In genomic region chr12:112107306-112107705, GRCh38 we compare ENCODE assay signal across 8 cellular contexts. TPM values are rescaled to one million over a fixed set of nuclear protein-coding genes. Genes with fewer than 3 reads are reported as not detected.
DNase-seq lines count a peak whose midpoint lies in the region; ATAC-seq and TF ChIP-seq lines count a peak whose summit lies in the region.

No MANE protein-coding gene starts in this region.

- H3K4me1 Mint-ChIP-seq in GM23338 (peaks cover 50% of the 10 kb centered on the region), T-helper 17 cell (peaks cover 35% of the 10 kb centered on the region)

- H3K4me3 ChIP-seq in GM23338 (peak overlapping the region; percentile 98), fibroblast of pulmonary artery (replicated peaks; ENCODE audit: low read depth, low read length) (peak overlapping the region; percentile 94), skeletal muscle tissue (ENCODE audit: low read length in 3 of 3) (peak overlapping the region; percentile 94 to 100 (median 98))

- TF ChIP-seq CTCF in GM23338 (conservative IDR thresholded peaks at IDR 0.05; ENCODE audit: low read depth in 2 of 2) (no peak), fibroblast of pulmonary artery (IDR thresholded peaks at IDR 0.05; ENCODE audit: low read length, missing control alignments) (no peak)

- H3K9me3 Mint-ChIP-seq in GM23338: no peaks in the 10 kb centered on the region

- peaks cover 5% of the 10 kb centered on the region; the same call in 1 of the 2 replicates for H3K36me3 ChIP-seq in GM23338 (ENCODE audit: insufficient read depth)
- no peaks in the 10 kb centered on the region for H3K36me3 ChIP-seq in skeletal muscle tissue (ENCODE audit: control insufficient read depth in 3 of 3, insufficient read depth in 3 of 3, low read length in 3 of 3)

- H3K4me3 Mint-ChIP-seq in GM23338: peak overlapping the region; percentile 99
- H3K4me3 Mint-ChIP-seq in T-helper 17 cell: peak overlapping the region; percentile 94

- no peaks in the 10 kb centered on the region for H3K27me3 ChIP-seq in GM23338 (ENCODE audit: insufficient read depth)
- no peaks in the 10 kb centered on the region for H3K27me3 ChIP-seq in skeletal muscle tissue (ENCODE audit: control insufficient read depth in 3 of 3, insufficient read depth in 3 of 3, low read length in 3 of 3)

- peak overlapping the region; percentile 98 to 99 (median 98) for H3K9ac ChIP-seq in skeletal muscle tissue (ENCODE audit: low read depth in 1 of 3, low read length in 3 of 3)

- H3K9me3 ChIP-seq in T-helper 17 cell (ENCODE audit: control insufficient read depth, low read length, poor library complexity, severe bottlenecking) (no peaks in the 10 kb centered on the region), skeletal muscle tissue (ENCODE audit: control insufficient read depth in 3 of 3, low read length in 3 of 3) (no peaks in the 10 kb centered on the region)

- peaks cover 50% of the 10 kb centered on the region for H3K4me1 ChIP-seq in GM23338 (ENCODE audit: insufficient read depth)
- H3K4me1 ChIP-seq in skeletal muscle tissue (ENCODE audit: control insufficient read depth in 3 of 3, insufficient read depth in 3 of 3, low read length in 3 of 3): peaks cover 23 to 40% (median 32%) of the 10 kb centered on the region in 3 donors

- intact Hi-C loops in posterior cingulate gyrus (cut with DNase I): loop anchor here (5.0 kb wide), 1 partner anchor 280 kb away; no protein-coding TSS in a partner anchor

- H3F3A ChIP-seq in GM23338 (replicated peaks; ENCODE audit: low read depth): peaks cover 11% of the 10 kb centered on the region; the same call in 1 of the 2 replicates

- peaks cover 61% of the 10 kb centered on the region for H3K79me2 ChIP-seq in GM23338 (replicated peaks; ENCODE audit: insufficient read depth)

- no peak for DNase-seq in GM23338 (ENCODE audit: low spot score)
- no peak for DNase-seq in T-helper 17 cell
- no peak for DNase-seq in fibroblast of pulmonary artery (ENCODE audit: low read depth)
- no peak for DNase-seq in SIG-M5 treated with dmso at 0.1 percent for 504 hours (lab: John Stamatoyannopoulos, UW; ENCODE audit: unreplicated experiment)
- DNase-seq in COR-L47 (lab: John Stamatoyannopoulos, UW): no peak
- DNase-seq in DMS153 (lab: John Stamatoyannopoulos, UW): no peak
- DNase-seq in posterior cingulate gyrus: no peak

- H3K4me2 ChIP-seq in GM23338: peak overlapping the region; percentile 94

- H2AFZ ChIP-seq in GM23338: no peak overlapping the region

- peaks cover 17% of the 10 kb centered on the region for H3K27me3 Mint-ChIP-seq in GM23338 (ENCODE audit: insufficient read depth, low read depth, poor library complexity)
- H3K27me3 Mint-ChIP-seq in T-helper 17 cell: no peaks in the 10 kb centered on the region

- H3K27ac Mint-ChIP-seq in GM23338 (peak overlapping the region; percentile 24), T-helper 17 cell (peak overlapping the region; percentile 98)

- H3K9me2 ChIP-seq in GM23338 (ENCODE audit: insufficient read depth): no peaks in the 10 kb centered on the region

- H3K27ac ChIP-seq in GM23338 (ENCODE audit: low read depth) (no peak overlapping the region), skeletal muscle tissue (ENCODE audit: low read depth, low read length) (peak overlapping the region; percentile 98)

- H3K36me3 Mint-ChIP-seq in GM23338 (ENCODE audit: low read depth): peaks cover 23% of the 10 kb centered on the region
- no peaks in the 10 kb centered on the region for H3K36me3 Mint-ChIP-seq in T-helper 17 cell (ENCODE audit: low read depth)

- peaks cover 50% of the 10 kb centered on the region for H4K20me1 ChIP-seq in GM23338 (replicated peaks; ENCODE audit: insufficient read depth)

- ATAC-seq in GM23338 (no peak), T-helper 17 cell (no peak)

TF ChIP-seq in GM23338, 12 proteins besides CTCF, POLR2A, EP300 and RAD21:
- no peak for TF ChIP-seq ZNF331 (CRISPR knock-in tag; IDR thresholded peaks at IDR 0.05; ENCODE audit: low read depth)
- no peak for TF ChIP-seq EZH2 (IDR thresholded peaks at IDR 0.05; ENCODE audit: low read depth, unreplicated experiment)
- no peak for TF ChIP-seq NANOG (IDR thresholded peaks at IDR 0.05; ENCODE audit: borderline replicate concordance)
- TF ChIP-seq, protein P1, sequence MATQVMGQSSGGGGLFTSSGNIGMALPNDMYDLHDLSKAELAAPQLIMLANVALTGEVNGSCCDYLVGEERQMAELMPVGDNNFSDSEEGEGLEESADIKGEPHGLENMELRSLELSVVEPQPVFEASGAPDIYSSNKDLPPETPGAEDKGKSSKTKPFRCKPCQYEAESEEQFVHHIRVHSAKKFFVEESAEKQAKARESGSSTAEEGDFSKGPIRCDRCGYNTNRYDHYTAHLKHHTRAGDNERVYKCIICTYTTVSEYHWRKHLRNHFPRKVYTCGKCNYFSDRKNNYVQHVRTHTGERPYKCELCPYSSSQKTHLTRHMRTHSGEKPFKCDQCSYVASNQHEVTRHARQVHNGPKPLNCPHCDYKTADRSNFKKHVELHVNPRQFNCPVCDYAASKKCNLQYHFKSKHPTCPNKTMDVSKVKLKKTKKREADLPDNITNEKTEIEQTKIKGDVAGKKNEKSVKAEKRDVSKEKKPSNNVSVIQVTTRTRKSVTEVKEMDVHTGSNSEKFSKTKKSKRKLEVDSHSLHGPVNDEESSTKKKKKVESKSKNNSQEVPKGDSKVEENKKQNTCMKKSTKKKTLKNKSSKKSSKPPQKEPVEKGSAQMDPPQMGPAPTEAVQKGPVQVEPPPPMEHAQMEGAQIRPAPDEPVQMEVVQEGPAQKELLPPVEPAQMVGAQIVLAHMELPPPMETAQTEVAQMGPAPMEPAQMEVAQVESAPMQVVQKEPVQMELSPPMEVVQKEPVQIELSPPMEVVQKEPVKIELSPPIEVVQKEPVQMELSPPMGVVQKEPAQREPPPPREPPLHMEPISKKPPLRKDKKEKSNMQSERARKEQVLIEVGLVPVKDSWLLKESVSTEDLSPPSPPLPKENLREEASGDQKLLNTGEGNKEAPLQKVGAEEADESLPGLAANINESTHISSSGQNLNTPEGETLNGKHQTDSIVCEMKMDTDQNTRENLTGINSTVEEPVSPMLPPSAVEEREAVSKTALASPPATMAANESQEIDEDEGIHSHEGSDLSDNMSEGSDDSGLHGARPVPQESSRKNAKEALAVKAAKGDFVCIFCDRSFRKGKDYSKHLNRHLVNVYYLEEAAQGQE (IDR thresholded peaks at IDR 0.05; ENCODE audit: unreplicated experiment): no peak
- no peak for TF ChIP-seq ZNF114 (CRISPR knock-in tag; IDR thresholded peaks at IDR 0.05)
- TF ChIP-seq, protein P2, sequence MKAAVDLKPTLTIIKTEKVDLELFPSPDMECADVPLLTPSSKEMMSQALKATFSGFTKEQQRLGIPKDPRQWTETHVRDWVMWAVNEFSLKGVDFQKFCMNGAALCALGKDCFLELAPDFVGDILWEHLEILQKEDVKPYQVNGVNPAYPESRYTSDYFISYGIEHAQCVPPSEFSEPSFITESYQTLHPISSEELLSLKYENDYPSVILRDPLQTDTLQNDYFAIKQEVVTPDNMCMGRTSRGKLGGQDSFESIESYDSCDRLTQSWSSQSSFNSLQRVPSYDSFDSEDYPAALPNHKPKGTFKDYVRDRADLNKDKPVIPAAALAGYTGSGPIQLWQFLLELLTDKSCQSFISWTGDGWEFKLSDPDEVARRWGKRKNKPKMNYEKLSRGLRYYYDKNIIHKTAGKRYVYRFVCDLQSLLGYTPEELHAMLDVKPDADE (IDR thresholded peaks at IDR 0.05): no peak
- no peak for TF ChIP-seq JUNB (IDR thresholded peaks at IDR 0.05; ENCODE audit: unreplicated experiment)
- TF ChIP-seq EZH2phosphoT487 (IDR thresholded peaks at IDR 0.05; ENCODE audit: unreplicated experiment): no peak

RNA-seq across cellular contexts. Expression of gene NAA25, which starts 1.3 kb away (rescaled TPM):
- total RNA-seq in GM23338 (2014; rRNA removed; shearing (Covaris generic)): 49.0 and 63.6 TPM in 2 replicates
- polyA plus RNA-seq in GM23338 (2016; fragmentation: Nextera tagmentation; extraction: Ambion mirVana): 55.1 and 58.9 TPM in 2 replicates
- total RNA-seq in T-helper 17 cell (10 to 100 TPM; 29.9 to 34.7 TPM), skeletal muscle tissue (38.1 TPM)

RNA-seq across cellular contexts. Expression of gene TRAFD1, which starts 18.1 kb away (rescaled TPM):
- 30.4 and 35.6 TPM in 2 replicates for total RNA-seq in GM23338 (2014; rRNA removed; shearing (Covaris generic))
- polyA plus RNA-seq in GM23338 (2016; fragmentation: Nextera tagmentation; extraction: Ambion mirVana): 17.4 and 17.8 TPM in 2 replicates
- 10 to 100 TPM; 24.3 to 26.2 TPM for total RNA-seq in T-helper 17 cell
- 30.8 TPM for total RNA-seq in skeletal muscle tissue
